Comparison of ENCODE assay signal across 2 cellular contexts in the genomic region with DNA sequence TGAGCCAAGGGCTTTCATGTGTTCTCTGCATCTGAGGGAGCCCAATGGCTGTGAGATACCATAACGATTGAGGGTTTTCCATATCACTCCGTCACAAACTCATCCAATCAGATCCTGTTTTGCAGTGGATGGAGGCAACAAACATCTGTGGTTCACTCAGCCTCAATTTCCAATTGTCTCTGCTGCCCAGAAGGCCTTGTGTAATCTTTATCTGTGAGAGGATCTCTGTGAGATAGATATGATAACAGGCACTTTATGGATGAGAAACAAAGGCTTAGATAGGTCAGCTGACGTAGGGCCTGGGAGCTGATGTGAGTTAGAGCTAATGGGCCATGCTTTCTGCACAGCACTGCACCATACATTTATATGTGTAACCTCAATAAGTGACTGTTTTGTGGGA.
A peak's percentile ranks its signal among the peaks of the same experiment; 100 is the strongest.
TF ChIP-seq lines count a peak whose summit lies in the region.

No MANE protein-coding gene starts in this region.

TF ChIP-seq in SK-N-SH, 30 proteins besides CTCF, POLR2A, EP300 and RAD21 (continued from another document):
- TF ChIP-seq POLR2AphosphoS5 (IDR thresholded peaks at IDR 0.05; ENCODE audit: low read depth, low read length) (no peak), GATA2 (CRISPR knock-in tag; IDR thresholded peaks at IDR 0.05) (peak; percentile 30; the same call in 1 of the 2 replicates), FOXM1 (IDR thresholded peaks at IDR 0.05; ENCODE audit: low read depth) (no peak), MAX (IDR thresholded peaks at IDR 0.05; ENCODE audit: low read depth) (no peak), REST (IDR thresholded peaks at IDR 0.05; ENCODE audit: low read depth, low read length) (no peak), NRF1 (IDR thresholded peaks at IDR 0.05; ENCODE audit: low read depth, low read length) (no peak)

TF ChIP-seq in SK-N-SH treated with all-trans-retinoic acid at 6 μM for 48 hours, 23 proteins besides CTCF, POLR2A, EP300 and RAD21:
- TF ChIP-seq, protein P1, sequence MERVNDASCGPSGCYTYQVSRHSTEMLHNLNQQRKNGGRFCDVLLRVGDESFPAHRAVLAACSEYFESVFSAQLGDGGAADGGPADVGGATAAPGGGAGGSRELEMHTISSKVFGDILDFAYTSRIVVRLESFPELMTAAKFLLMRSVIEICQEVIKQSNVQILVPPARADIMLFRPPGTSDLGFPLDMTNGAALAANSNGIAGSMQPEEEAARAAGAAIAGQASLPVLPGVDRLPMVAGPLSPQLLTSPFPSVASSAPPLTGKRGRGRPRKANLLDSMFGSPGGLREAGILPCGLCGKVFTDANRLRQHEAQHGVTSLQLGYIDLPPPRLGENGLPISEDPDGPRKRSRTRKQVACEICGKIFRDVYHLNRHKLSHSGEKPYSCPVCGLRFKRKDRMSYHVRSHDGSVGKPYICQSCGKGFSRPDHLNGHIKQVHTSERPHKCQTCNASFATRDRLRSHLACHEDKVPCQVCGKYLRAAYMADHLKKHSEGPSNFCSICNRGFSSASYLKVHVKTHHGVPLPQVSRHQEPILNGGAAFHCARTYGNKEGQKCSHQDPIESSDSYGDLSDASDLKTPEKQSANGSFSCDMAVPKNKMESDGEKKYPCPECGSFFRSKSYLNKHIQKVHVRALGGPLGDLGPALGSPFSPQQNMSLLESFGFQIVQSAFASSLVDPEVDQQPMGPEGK (CRISPR knock-in tag; IDR thresholded peaks at IDR 0.05; ENCODE audit: borderline replicate concordance), result no peak
- no peak for TF ChIP-seq ZC3H10 (CRISPR knock-in tag; IDR thresholded peaks at IDR 0.05)
- no peak for TF ChIP-seq ESRRG (CRISPR knock-in tag; IDR thresholded peaks at IDR 0.05)
- no peak for TF ChIP-seq GLIS3 (CRISPR knock-in tag; IDR thresholded peaks at IDR 0.05)
- no peak for TF ChIP-seq ZNF70 (CRISPR knock-in tag; IDR thresholded peaks at IDR 0.05)
- no peak for TF ChIP-seq OSR1 (CRISPR knock-in tag; IDR thresholded peaks at IDR 0.05)
- TF ChIP-seq ARNTL (CRISPR knock-in tag; IDR thresholded peaks at IDR 0.05; ENCODE audit: borderline replicate concordance, low read depth), result no peak
- no peak for TF ChIP-seq TCF4 (CRISPR knock-in tag; IDR thresholded peaks at IDR 0.05; ENCODE audit: borderline replicate concordance)
- no peak for TF ChIP-seq TSHZ2 (CRISPR knock-in tag; IDR thresholded peaks at IDR 0.05)
- TF ChIP-seq, protein P2, sequence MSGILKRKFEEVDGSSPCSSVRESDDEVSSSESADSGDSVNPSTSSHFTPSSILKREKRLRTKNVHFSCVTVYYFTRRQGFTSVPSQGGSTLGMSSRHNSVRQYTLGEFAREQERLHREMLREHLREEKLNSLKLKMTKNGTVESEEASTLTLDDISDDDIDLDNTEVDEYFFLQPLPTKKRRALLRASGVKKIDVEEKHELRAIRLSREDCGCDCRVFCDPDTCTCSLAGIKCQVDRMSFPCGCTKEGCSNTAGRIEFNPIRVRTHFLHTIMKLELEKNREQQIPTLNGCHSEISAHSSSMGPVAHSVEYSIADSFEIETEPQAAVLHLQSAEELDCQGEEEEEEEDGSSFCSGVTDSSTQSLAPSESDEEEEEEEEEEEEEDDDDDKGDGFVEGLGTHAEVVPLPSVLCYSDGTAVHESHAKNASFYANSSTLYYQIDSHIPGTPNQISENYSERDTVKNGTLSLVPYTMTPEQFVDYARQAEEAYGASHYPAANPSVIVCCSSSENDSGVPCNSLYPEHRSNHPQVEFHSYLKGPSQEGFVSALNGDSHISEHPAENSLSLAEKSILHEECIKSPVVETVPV (CRISPR knock-in tag; IDR thresholded peaks at IDR 0.05), result no peak
- TF ChIP-seq ZNF8 (CRISPR knock-in tag; IDR thresholded peaks at IDR 0.05), result no peak
- no peak for TF ChIP-seq CSDC2 (CRISPR knock-in tag; IDR thresholded peaks at IDR 0.05)
